Comparison of ENCODE assay signal across 1 cellular context in genomic region chr2:45765007-45765767, GRCh38.
TF ChIP-seq lines count a peak whose summit lies in the region.

No MANE protein-coding gene starts in this region.

TF ChIP-seq in K562, 482 proteins besides CTCF, POLR2A, EP300 and RAD21 (continued from another document):
- TF ChIP-seq PRDM10 (IDR thresholded peaks at IDR 0.05; ENCODE audit: partially characterized antibody), result no peak
- no peak for TF ChIP-seq FOSL1 (tag; conservative IDR thresholded peaks at IDR 0.05)
- TF ChIP-seq NCOA6 (IDR thresholded peaks at IDR 0.05), result no peak
TF ChIP-seq in K562: peak in this region for 2.
